Comparison of ENCODE assay signal across 8 cellular contexts in the genomic region with DNA sequence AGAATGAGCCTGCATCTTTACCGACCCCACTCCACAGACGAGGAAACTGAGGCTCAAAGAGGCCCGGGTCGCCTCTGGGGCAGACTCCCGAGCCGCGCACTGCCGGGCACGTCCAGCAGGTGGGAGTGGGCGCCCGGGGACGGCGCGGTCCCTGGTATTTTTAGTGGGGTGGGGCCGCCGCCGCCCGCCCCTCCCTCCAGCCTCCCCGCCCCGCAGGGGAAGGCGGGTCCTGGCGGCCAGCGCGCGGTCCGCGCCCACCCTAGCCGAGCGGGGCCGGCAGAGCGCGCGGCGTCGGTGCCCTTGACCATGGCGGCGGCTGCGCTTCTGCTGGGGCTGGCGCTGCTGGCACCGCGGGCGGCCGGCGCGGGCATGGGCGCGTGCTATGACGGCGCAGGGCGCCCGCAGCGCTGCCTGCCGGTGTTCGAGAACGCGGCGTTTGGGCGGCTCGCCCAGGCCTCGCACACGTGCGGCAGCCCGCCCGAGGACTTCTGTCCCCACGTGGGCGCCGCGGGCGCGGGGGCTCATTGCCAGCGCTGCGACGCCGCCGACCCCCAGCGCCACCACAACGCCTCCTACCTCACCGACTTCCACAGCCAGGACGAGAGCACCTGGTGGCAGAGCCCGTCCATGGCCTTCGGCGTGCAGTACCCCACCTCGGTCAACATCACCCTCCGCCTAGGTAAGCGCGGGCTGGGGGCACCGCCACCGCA. TPM values are rescaled to one million over a fixed set of nuclear protein-coding genes. Genes with fewer than 3 reads are reported as not detected.
DNase-seq lines count a peak whose midpoint lies in the region; ATAC-seq and TF ChIP-seq lines count a peak whose summit lies in the region.

A gene (plus strand): TSS at position 266 of the 710 bp plus-strand sequence. CDS start 41 bp downstream, at position 307.

- peak within 1 kb of the TSS; percentile 74 for H3K4me2 ChIP-seq in skeletal muscle satellite cell (ENCODE audit: low read length)

- H3K4me3 ChIP-seq in RWPE2 (ENCODE audit: severe bottlenecking) (peak within 1 kb of the TSS; percentile 32), left ventricle myocardium inferior (peak within 1 kb of the TSS; percentile 52), skeletal muscle satellite cell (ENCODE audit: low read length) (peak within 1 kb of the TSS; percentile 54)

- peaks cover 22% of the 10 kb centered on the region for H3K9me3 ChIP-seq in RWPE2 (ENCODE audit: severe bottlenecking)
- no peaks in the 10 kb centered on the region for H3K9me3 ChIP-seq in left ventricle myocardium inferior (replicated peaks)
- no peaks in the 10 kb centered on the region for H3K9me3 ChIP-seq in skeletal muscle satellite cell (replicated peaks; ENCODE audit: low read length)

- no peaks in the 10 kb centered on the region for H3K36me3 ChIP-seq in RWPE2 (ENCODE audit: low read depth)
- no peaks in the 10 kb centered on the region for H3K36me3 ChIP-seq in left ventricle myocardium inferior
- no peaks in the 10 kb centered on the region for H3K36me3 ChIP-seq in skeletal muscle satellite cell (ENCODE audit: insufficient read depth, low read length)

- H3K4me1 ChIP-seq in RWPE2 (ENCODE audit: insufficient read depth, poor library complexity, severe bottlenecking) (no peaks in the 10 kb centered on the region), left ventricle myocardium inferior (peaks cover 7% of the 10 kb centered on the region), skeletal muscle satellite cell (ENCODE audit: control insufficient read depth, insufficient read depth, low read length) (no peaks in the 10 kb centered on the region)

- ATAC-seq in RWPE2 (ENCODE audit: low read depth) (peak; percentile 71), GM21723 (IDR thresholded peaks at IDR 0.05; ENCODE audit: unreplicated experiment) (no peak)

- TF ChIP-seq CTCF in RWPE2 (IDR thresholded peaks at IDR 0.05; ENCODE audit: poor library complexity, severe bottlenecking), result peak; percentile 64
- peak; percentile 54 for TF ChIP-seq CTCF in left ventricle myocardium inferior (IDR thresholded peaks at IDR 0.05; ENCODE audit: borderline replicate concordance)

- DNase-seq in DMS 273 (lab: John Stamatoyannopoulos, UW; ENCODE audit: unreplicated experiment), result peak; percentile 89
- no peak for DNase-seq in DMS 273 treated with DMSO at 0.1 percent for 48 hours (lab: John Stamatoyannopoulos, UW)
- DNase-seq in RWPE2 (ENCODE audit: low spot score), result no peak
- no peak for DNase-seq in left ventricle myocardium inferior
- DNase-seq in occipital lobe (lab: John Stamatoyannopoulos, UW), result no peak
- DNase-seq in NCI-H226, result no peak

- H3K9ac ChIP-seq in skeletal muscle satellite cell (ENCODE audit: low read depth, low read length), result no peak within 1 kb of the TSS

- no peak within 1 kb of the TSS for H3K27ac ChIP-seq in RWPE2 (ENCODE audit: poor library complexity, severe bottlenecking)
- no peak within 1 kb of the TSS for H3K27ac ChIP-seq in left ventricle myocardium inferior (replicated peaks)

- intact Hi-C loops in left ventricle myocardium inferior (cut with micrococcal nuclease), result no loop called here

- H3K27me3 ChIP-seq in RWPE2 (ENCODE audit: insufficient read depth, poor library complexity, severe bottlenecking), result peaks cover 9% of the 10 kb centered on the region
- peaks cover 80% of the 10 kb centered on the region for H3K27me3 ChIP-seq in left ventricle myocardium inferior (ENCODE audit: low read depth)
- H3K27me3 ChIP-seq in skeletal muscle satellite cell (ENCODE audit: control insufficient read depth, insufficient read depth, low read length), result peaks cover 55% of the 10 kb centered on the region

RNA-seq across cellular contexts. Expression of the gene that starts here (rescaled TPM):
- total RNA-seq in left ventricle myocardium inferior (0.66 TPM), occipital lobe (3.0 TPM)
- total RNA-seq in skeletal muscle satellite cell (2012; rRNA removed), result not detected in 2 replicates
